26 cellular contexts compared by ENCODE assay signal in genomic region chr6:8858854-8859257, GRCh38.
"Had no signal": no experiment of that assay in that cellular context is flagged by ENCODE, and none has a peak within 500 bp of the region (broad histone marks: within the 10 kb centered on the region; RNA-seq: fewer than 3 reads in every experiment).

No MANE protein-coding gene starts in this region.

- H3K27me3 ChIP-seq: foreskin keratinocyte, gastroesophageal sphincter, heart left ventricle, ovary, thyroid gland had no signal

- H3K9me3 ChIP-seq: gastroesophageal sphincter, heart left ventricle, lower lobe of right lung, ovary, psoas muscle, thyroid gland had no signal

- H3K27ac ChIP-seq: coronary artery, foreskin keratinocyte, gastroesophageal sphincter, lower lobe of right lung, ovary, psoas muscle, thyroid gland had no signal

- H3K27ac Mint-ChIP-seq: immature natural killer cell; natural killer cell; stimulated activated naive CD8-positive, alpha-beta T cell treated with anti-CD3 and anti-CD28 coated beads, Interleukin-15, amount 100 ng/mL, for 72 hours had no signal

- H3K36me3 ChIP-seq: gastroesophageal sphincter, heart left ventricle, lower lobe of right lung, ovary, thyroid gland had no signal

- H3K4me1 ChIP-seq: foreskin keratinocyte, gastroesophageal sphincter, lower lobe of right lung, psoas muscle, thyroid gland had no signal

- H3K36me3 Mint-ChIP-seq: natural killer cell had no signal

- ATAC-seq: foreskin keratinocyte; gastroesophageal sphincter; natural killer cell; psoas muscle; sciatic nerve; stimulated activated naive CD8-positive, alpha-beta T cell treated with anti-CD3 and anti-CD28 coated beads, Interleukin-15, amount 100 ng/mL, for 72 hours had no signal

- DNase-seq: dermis blood vessel endothelial cell; effector memory CD4-positive, alpha-beta T cell; foreskin keratinocyte; hippocampal formation; immature natural killer cell; islet precursor cell; lower lobe of right lung; natural killer cell; occipital lobe; ovary; posterior cingulate gyrus; psoas muscle; retina; stimulated activated CD4-positive, alpha-beta T cell treated with anti-CD3 and anti-CD28 coated beads, Interleukin-12 subunit alpha, Interleukin-12 subunit beta, amount 100 ng/mL, for 4 hours; stimulated activated CD4-positive, alpha-beta T cell treated with anti-CD3 and anti-CD28 coated beads, Interleukin-1b, Interleukin-23, amount 100 ng/mL, for 48 hours; stimulated activated CD4-positive, alpha-beta T cell treated with anti-CD3 and anti-CD28 coated beads, Interleukin-4, amount 100 ng/mL, for 1 hour; stimulated activated CD8-positive, alpha-beta memory T cell treated with anti-CD3 and anti-CD28 coated beads, Interleukin-4, amount 100 ng/mL, for 48 hours; stimulated activated naive CD4-positive, alpha-beta T cell; stimulated activated naive CD8-positive, alpha-beta T cell treated with anti-CD3 and anti-CD28 coated beads, Interleukin-15, amount 100 ng/mL, for 72 hours; thyroid gland; trophoblast cell had no signal

- H3K9me3 Mint-ChIP-seq: stimulated activated naive CD8-positive, alpha-beta T cell treated with anti-CD3 and anti-CD28 coated beads, Interleukin-15, amount 100 ng/mL, for 72 hours had no signal

- H3K4me3 ChIP-seq: coronary artery, gastroesophageal sphincter, heart left ventricle, lower lobe of right lung, ovary, psoas muscle, smooth muscle cell, thyroid gland had no signal
